21 cellular contexts compared by ENCODE assay signal in genomic region chr5:83001788-83002381, GRCh38.
"Had no signal": no experiment of that assay in that cellular context is flagged by ENCODE, and none has a peak within 500 bp of the region (broad histone marks: within the 10 kb centered on the region; RNA-seq: fewer than 3 reads in every experiment).

No MANE protein-coding gene starts in this region.

- H3K4me1 ChIP-seq: esophagus squamous epithelium, pancreas, sigmoid colon, stomach, vagina had no signal

- H3K27ac Mint-ChIP-seq: activated naive CD4-positive, alpha-beta T cell treated with anti-CD3 and anti-CD28 coated beads, Interleukin-2, amount 50 U/mL, for 24 hours; activated T-cell treated with anti-CD3 and anti-CD28 coated beads, Interleukin-2, amount 50 U/mL, for 72 hours; dendritic cell treated with granulocyte-macrophage colony-stimulating factor and Interleukin-4, amounts not matched to agents 40 ng/mL and 50 ng/mL, for 4 days; naive thymus-derived CD8-positive, alpha-beta T cell; stimulated activated effector memory CD8-positive, alpha-beta T cell treated with anti-CD3 and anti-CD28 coated beads, Interleukin-12 subunit alpha, Interleukin-12 subunit beta, amount 100 ng/mL, for 72 hours had no signal

- H3K4me1 Mint-ChIP-seq: activated naive CD4-positive, alpha-beta T cell treated with anti-CD3 and anti-CD28 coated beads, Interleukin-2, amount 50 U/mL, for 24 hours; naive thymus-derived CD8-positive, alpha-beta T cell; stimulated activated effector memory CD8-positive, alpha-beta T cell treated with anti-CD3 and anti-CD28 coated beads, Interleukin-12 subunit alpha, Interleukin-12 subunit beta, amount 100 ng/mL, for 72 hours had no signal

- H3K9me3 Mint-ChIP-seq: activated naive CD4-positive, alpha-beta T cell treated with anti-CD3 and anti-CD28 coated beads, Interleukin-2, amount 50 U/mL, for 24 hours; activated T-cell treated with anti-CD3 and anti-CD28 coated beads, Interleukin-2, amount 50 U/mL, for 72 hours; stimulated activated effector memory CD8-positive, alpha-beta T cell treated with anti-CD3 and anti-CD28 coated beads, Interleukin-12 subunit alpha, Interleukin-12 subunit beta, amount 100 ng/mL, for 72 hours had no signal

- H3K27ac ChIP-seq: cardiac muscle cell, esophagus squamous epithelium, hepatocyte, neutrophil, pancreas, sigmoid colon, stomach, vagina had no signal

- H3K4me3 Mint-ChIP-seq: activated naive CD4-positive, alpha-beta T cell treated with anti-CD3 and anti-CD28 coated beads, Interleukin-2, amount 50 U/mL, for 24 hours; activated T-cell treated with anti-CD3 and anti-CD28 coated beads, Interleukin-2, amount 50 U/mL, for 72 hours; dendritic cell treated with granulocyte-macrophage colony-stimulating factor and Interleukin-4, amounts not matched to agents 40 ng/mL and 50 ng/mL, for 4 days; naive thymus-derived CD8-positive, alpha-beta T cell; stimulated activated effector memory CD8-positive, alpha-beta T cell treated with anti-CD3 and anti-CD28 coated beads, Interleukin-12 subunit alpha, Interleukin-12 subunit beta, amount 100 ng/mL, for 72 hours had no signal

- H3K4me2 ChIP-seq: hepatocyte had no signal

- H3K27me3 Mint-ChIP-seq: dendritic cell treated with granulocyte-macrophage colony-stimulating factor and Interleukin-4, amounts not matched to agents 40 ng/mL and 50 ng/mL, for 4 days had no signal

- DNase-seq: activated CD4-positive, CD25-positive, alpha-beta regulatory T cell treated with anti-CD3 and anti-CD28 coated beads, Interleukin-2, amount 50 U/mL, for 72 hours; activated CD8-positive, alpha-beta memory T cell treated with anti-CD3 and anti-CD28 coated beads for 24 hours; activated CD8-positive, alpha-beta memory T cell treated with anti-CD3 and anti-CD28 coated beads, Interleukin-2, amount 50 U/mL, for 48 hours; activated effector memory CD4-positive, alpha-beta T cell treated with anti-CD3 and anti-CD28 coated beads, Interleukin-2, amount 50 U/mL, for 16 hours; activated T-cell treated with anti-CD3 and anti-CD28 coated beads, Interleukin-2, amount 50 U/mL, for 72 hours; effector memory CD4-positive, alpha-beta T cell; esophagus squamous epithelium; left cardiac atrium; naive thymus-derived CD8-positive, alpha-beta T cell; pancreas; sigmoid colon; stimulated activated CD4-positive, alpha-beta T cell treated with anti-CD3 and anti-CD28 coated beads, Interleukin-4, amount 100 ng/mL, for 24 hours; stomach; trophoblast cell had no signal

- H3K4me3 ChIP-seq: cardiac muscle cell, esophagus squamous epithelium, hepatocyte, pancreas, sigmoid colon, stomach, vagina had no signal

- H2AFZ ChIP-seq: hepatocyte had no signal

- H3K36me3 ChIP-seq: cardiac muscle cell, esophagus squamous epithelium, neutrophil, pancreas, sigmoid colon, stomach, vagina had no signal

- H3K27me3 ChIP-seq: cardiac muscle cell, esophagus squamous epithelium, hepatocyte, neutrophil, pancreas, sigmoid colon, stomach, vagina had no signal

- H3K36me3 Mint-ChIP-seq: activated naive CD4-positive, alpha-beta T cell treated with anti-CD3 and anti-CD28 coated beads, Interleukin-2, amount 50 U/mL, for 24 hours; naive thymus-derived CD8-positive, alpha-beta T cell; stimulated activated effector memory CD8-positive, alpha-beta T cell treated with anti-CD3 and anti-CD28 coated beads, Interleukin-12 subunit alpha, Interleukin-12 subunit beta, amount 100 ng/mL, for 72 hours had no signal

- H3K9me3 ChIP-seq: esophagus squamous epithelium, neutrophil, pancreas, sigmoid colon, stomach, vagina had no signal

- H3K79me2 ChIP-seq: hepatocyte had no signal

- ATAC-seq: activated T-cell treated with anti-CD3 and anti-CD28 coated beads, Interleukin-2, amount 50 U/mL, for 72 hours; left cardiac atrium; naive thymus-derived CD8-positive, alpha-beta T cell; stimulated activated effector memory CD8-positive, alpha-beta T cell treated with anti-CD3 and anti-CD28 coated beads, Interleukin-12 subunit alpha, Interleukin-12 subunit beta, amount 100 ng/mL, for 72 hours had no signal
